ENCODE assay signal across 1 cellular context in the genomic region with DNA sequence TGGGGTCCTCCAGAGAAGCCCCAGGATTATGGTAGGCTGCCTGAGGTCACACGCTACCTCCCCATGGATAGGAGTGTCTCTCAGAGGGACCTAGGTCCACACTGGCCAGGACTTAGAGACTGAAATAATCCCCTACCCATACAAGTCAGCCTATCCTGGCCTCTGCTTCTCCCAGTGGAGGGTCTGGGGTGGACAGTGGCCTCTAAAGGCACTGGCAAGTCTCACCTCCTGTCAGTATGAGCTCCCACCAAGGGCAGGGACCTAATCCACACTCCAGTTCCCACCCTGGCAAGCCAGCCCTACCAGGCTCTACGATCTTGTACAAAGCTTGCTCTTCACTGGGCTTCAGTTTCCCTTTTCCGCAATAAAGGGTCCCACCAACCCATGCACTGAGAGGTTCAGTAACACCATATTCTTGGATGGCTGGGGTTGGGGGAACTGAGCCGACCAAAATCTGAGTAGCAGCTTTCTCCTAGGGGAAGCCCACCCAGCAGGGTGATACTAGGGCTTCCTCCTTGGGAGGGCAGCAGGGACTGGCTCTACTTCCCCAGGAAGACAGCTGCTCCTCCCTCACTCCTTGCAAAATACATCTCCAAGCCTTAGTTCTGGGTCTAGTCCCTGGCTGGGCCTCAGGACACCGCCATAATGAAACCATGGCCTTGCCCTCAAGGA.
TF ChIP-seq lines count a peak whose summit lies in the region.

No MANE protein-coding gene starts in this region.

TF ChIP-seq in SK-N-SH, 30 proteins besides CTCF, POLR2A, EP300 and RAD21 (continued from another document):
- TF ChIP-seq MXI1 (IDR thresholded peaks at IDR 0.05; ENCODE audit: low read depth, low read length) (no peak), EZH2phosphoT487 (IDR thresholded peaks at IDR 0.05; ENCODE audit: borderline replicate concordance, low read depth) (no peak)
